Comparison of ENCODE assay signal across 1 cellular context in genomic region chr10:100683545-100684127, GRCh38.
TF ChIP-seq lines count a peak whose summit lies in the region.

No MANE protein-coding gene starts in this region.

TF ChIP-seq in GM23338, 12 proteins besides CTCF, POLR2A, EP300 and RAD21 (continued from another document):
- TF ChIP-seq ZNF462 (CRISPR knock-in tag; IDR thresholded peaks at IDR 0.05) (no peak), ETS1 (IDR thresholded peaks at IDR 0.05) (peak; percentile 26; the same call in 1 of the 2 replicates)
